In the genomic region with DNA sequence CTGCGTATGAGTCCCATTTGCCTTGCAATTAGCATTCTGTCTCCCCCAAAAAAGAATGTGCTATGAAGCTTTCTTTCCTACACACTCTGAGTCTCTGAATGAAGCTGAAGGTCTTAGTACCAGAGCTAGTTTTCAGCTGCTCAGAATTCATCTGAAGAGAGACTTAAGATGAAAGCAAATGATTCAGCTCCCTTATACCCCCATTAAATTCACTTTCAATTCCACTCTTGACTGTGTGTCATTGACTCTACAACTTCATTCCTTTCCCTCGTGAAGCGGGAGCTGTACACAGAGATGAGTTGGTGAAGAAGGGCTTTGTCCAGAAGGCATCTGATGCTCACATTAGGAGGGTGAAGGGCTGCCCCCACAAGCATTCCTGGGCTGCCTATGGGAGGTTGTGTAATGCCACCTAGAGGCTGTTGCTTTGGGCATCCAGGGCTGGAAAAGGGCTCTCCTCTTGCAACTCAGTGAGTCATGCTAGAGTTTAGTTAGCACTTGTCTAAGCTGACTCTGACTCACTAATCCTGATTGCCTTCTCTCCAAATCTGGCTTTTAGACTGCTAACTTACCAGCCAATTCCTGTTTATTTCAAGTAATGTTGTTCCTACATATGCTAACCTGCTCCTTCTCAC, we compare ENCODE assay signal across 9 cellular contexts. TPM values are rescaled to one million over a fixed set of nuclear protein-coding genes. Genes with fewer than 3 reads are reported as not detected.
DNase-seq lines count a peak whose midpoint lies in the region; ATAC-seq, FAIRE-seq and TF ChIP-seq lines count a peak whose summit lies in the region.
"Had no signal": no experiment of that assay in that cellular context is flagged by ENCODE, and none has a peak within 500 bp of the region (broad histone marks: within the 10 kb centered on the region; RNA-seq: fewer than 3 reads in every experiment).

No MANE protein-coding gene starts in this region.

- CTCF ChIA-PET in K562 (lab: Yijun Ruan, JAX; ENCODE audit: low intra/inter-chr PET ratio), result interaction anchor here (0.6 kb wide), 1 partner anchor 148 kb away, joined by 3 read pairs; no protein-coding TSS in a partner anchor

- peak; percentile 48 to 62; a peak in 3 of 4 replicates for TF ChIP-seq RAD21 in K562 (CRISPR knock-in tag; conservative IDR thresholded peaks at IDR 0.05 in 1 of 2, IDR thresholded peaks at IDR 0.05 in 1 of 2)

- no peaks in the 10 kb centered on the region for H3K27me3 ChIP-seq in K562 (ENCODE audit: control insufficient read depth in 2 of 2, insufficient read depth in 2 of 2, low read length in 2 of 2)

- no peaks in the 10 kb centered on the region for H3K9me3 ChIP-seq in K562 (replicated peaks; ENCODE audit: control insufficient read depth, insufficient read depth, low read depth, low read length)

- no peaks in the 10 kb centered on the region for H3K36me3 ChIP-seq in K562 (ENCODE audit: control insufficient read depth, insufficient read depth, low read length)

- 7% methylated on average over 3 of the region's 3 CpGs for WGBS in K562 (ENCODE audit: insufficient coverage, low coverage, missing lambda C conversion rate)

- H3K4me2 ChIP-seq in K562 (ENCODE audit: insufficient read depth, low read length), result no peak overlapping the region

- no peak for TF ChIP-seq EP300 in K562 (IDR thresholded peaks at IDR 0.05; ENCODE audit: low read length)

- POLR2A ChIA-PET in K562 (lab: Yijun Ruan, JAX), result no interaction called here

- no peak overlapping the region for H3K27ac ChIP-seq in K562 (ENCODE audit: extremely low read depth, low read depth, low read length)

- no TSS peak for BruUV-seq in K562 (replicated peaks; lab: Mats Ljungman, UMichigan)

- no peaks in the 10 kb centered on the region for H3K4me1 ChIP-seq in K562 (replicated peaks in 1 of 2; ENCODE audit: control insufficient read depth in 2 of 2, insufficient read depth in 2 of 2, low read length in 2 of 2)

- peak; percentile 82 for DNase-seq in Daoy (ENCODE audit: low read depth)
- DNase-seq in K562 (ENCODE audit: extremely low read depth in 1 of 4, low spot score in 3 of 4), result peak in 2 of 4 experiments; percentile 7 to 36
- DNase-seq in mucosa of gallbladder (ENCODE audit: low spot score), result peak; percentile 27
- no peak for DNase-seq in SHP77 treated with DMSO at 0.1 percent for 48 hours (lab: John Stamatoyannopoulos, UW)
- no peak for DNase-seq in stimulated activated CD4-positive, alpha-beta T cell treated with anti-CD3 and anti-CD28 coated beads, Interleukin-4, amount 100 ng/mL, for 4 hours
- DNase-seq: activated CD4-positive, alpha-beta T cell treated with anti-CD3 and anti-CD28 coated beads, Interleukin-2, amount 10 ng/mL, durations not matched to agents 24 days and 14 days had no signal

- H3K79me2 ChIP-seq in K562 (ENCODE audit: control insufficient read depth, insufficient read depth, low read length), result no peaks in the 10 kb centered on the region

- TF ChIP-seq POLR2A in K562 (conservative IDR thresholded peaks at IDR 0.05), result no peak

- ATAC-seq in K562 (peak; percentile 80), GM18511 (IDR thresholded peaks at IDR 0.05; ENCODE audit: unreplicated experiment) (no peak), HG02884 (IDR thresholded peaks at IDR 0.05; ENCODE audit: unreplicated experiment) (no peak)

- FAIRE-seq in K562 (lab: Jason Lieb, UNC), result no peak

- intact Hi-C loops in K562 (cut with micrococcal nuclease), result loop anchor here (2.0 kb wide), 2 partner anchors 72 to 162 kb away; no protein-coding TSS in a partner anchor

- H4K20me1 ChIP-seq in K562 (replicated peaks; ENCODE audit: control insufficient read depth, insufficient read depth, low read length), result no peaks in the 10 kb centered on the region

- no peaks in the 10 kb centered on the region for H3K9me1 ChIP-seq in K562 (ENCODE audit: control insufficient read depth, insufficient read depth, low read length)

- H3K9ac ChIP-seq in K562 (ENCODE audit: insufficient read depth in 1 of 2, low read depth in 2 of 2, low read length in 2 of 2), result no peak overlapping the region

- H2AFZ ChIP-seq in K562 (ENCODE audit: low read depth, low read length), result no peak overlapping the region

- TF ChIP-seq CTCF in LNCAP (IDR thresholded peaks at IDR 0.05) (peak; percentile 23; the same call in 1 of the 2 replicates), K562 (IDR thresholded peaks at IDR 0.05 in 2 of 3, conservative IDR thresholded peaks at IDR 0.05 in 1 of 3; ENCODE audit: insufficient read depth in 2 of 3, low read depth in 1 of 3, low read length in 3 of 3) (peak; percentile 16 to 48 (median 34); a peak in 2 of 6 replicates)

- in situ Hi-C loops in K562 (cut with MboI), result no loop called here

- H3K4me3 ChIP-seq in K562, result no peak overlapping the region

RNA-seq across cellular contexts. Expression of a gene that starts 1.8 kb away (rescaled TPM):
- total RNA-seq in Daoy (2014; rRNA removed; shearing (Covaris generic)), result not detected in 2 replicates
- not detected in 2 replicates for total RNA-seq in K562 (2011; cell fraction: chromatin; rRNA removed; ENCODE audit: low replicate concordance)
- not detected in 2 replicates for total RNA-seq in K562 (2011; cell fraction: nucleolus; rRNA removed)
- not detected in 2 replicates for total RNA-seq in K562 (2011; cell fraction: nucleoplasm; rRNA removed)
- not detected in 2 replicates for total RNA-seq in K562 (2014; rRNA removed)
- total RNA-seq in K562 (2014; rRNA removed; fragmentation: Illumina TruSeq; extraction: Trizol), result not detected in 2 replicates
- not detected in 2 replicates for total RNA-seq in K562 (2015; rRNA removed; fragmentation: Illumina TruSeq; extraction: Trizol)
- not detected in 2 replicates for total RNA-seq in K562 (2021)
- polyA plus RNA-seq in K562 (2011; rRNA removed), result not detected in 2 replicates
- polyA plus RNA-seq in K562 (2011; cell fraction: cytosol; rRNA removed), result not detected in 2 replicates
- not detected in 2 replicates for polyA plus RNA-seq in K562 (2011; cell fraction: nucleus; rRNA removed)
- polyA plus RNA-seq in K562 (2012), result not detected in 2 replicates
- polyA plus RNA-seq in K562 (2014; fragmentation: Illumina TruSeq; extraction: Trizol), result not detected in 2 replicates
- not detected for polyA plus RNA-seq in K562 (2014; fragmentation: Nextera tagmentation; extraction: Ambion mirVana)
- not detected in 2 replicates for polyA plus RNA-seq in K562 (2014; rRNA removed)
- polyA minus RNA-seq in K562 (2011; rRNA and poly(A)+ RNA removed), result not detected in 2 replicates
- polyA minus RNA-seq in K562 (2011; cell fraction: cytosol; rRNA and poly(A)+ RNA removed), result not detected in 2 replicates
- not detected in 2 replicates for polyA minus RNA-seq in K562 (2011; cell fraction: nucleus; rRNA and poly(A)+ RNA removed)
- not detected for total RNA-seq in mucosa of gallbladder
- total RNA-seq: activated CD4-positive, alpha-beta T cell treated with anti-CD3 and anti-CD28 coated beads, Interleukin-2, amount 10 ng/mL, durations not matched to agents 24 days and 14 days had no signal

RNA-seq across cellular contexts. Expression of a gene that starts 8.1 kb away (rescaled TPM):
- not detected in 2 replicates for total RNA-seq in Daoy (2014; rRNA removed; shearing (Covaris generic))
- total RNA-seq in K562 (2011; cell fraction: chromatin; rRNA removed; ENCODE audit: low replicate concordance), result not detected in 2 replicates
- 0.83 and 1.4 TPM in 2 replicates for total RNA-seq in K562 (2011; cell fraction: nucleolus; rRNA removed)
- total RNA-seq in K562 (2011; cell fraction: nucleoplasm; rRNA removed), result 2.1 TPM in 1 of 2 replicates, not detected in the other
- total RNA-seq in K562 (2014; rRNA removed) (0.91 and 3.1 TPM in 2 replicates), K562 (2014; rRNA removed; fragmentation: Illumina TruSeq; extraction: Trizol) (1.7 and 1.9 TPM in 2 replicates), K562 (2015; rRNA removed; fragmentation: Illumina TruSeq; extraction: Trizol) (1.1 and 1.2 TPM in 2 replicates), K562 (2021) (2.7 and 3.9 TPM in 2 replicates), mucosa of gallbladder (not detected)
- polyA plus RNA-seq in K562 (2011; rRNA removed) (0.41 TPM in 1 of 2 replicates, not detected in the other), K562 (2014; fragmentation: Illumina TruSeq; extraction: Trizol) (4.1 and 4.9 TPM in 2 replicates), K562 (2014; fragmentation: Nextera tagmentation; extraction: Ambion mirVana) (1 to 10 TPM; 4.1 to 5.1 TPM), K562 (2014; rRNA removed) (2.6 and 4.0 TPM in 2 replicates)
- 0.27 and 1.3 TPM in 2 replicates for polyA plus RNA-seq in K562 (2011; cell fraction: cytosol; rRNA removed)
- polyA plus RNA-seq in K562 (2011; cell fraction: nucleus; rRNA removed), result 0.23 TPM in 1 of 2 replicates, not detected in the other
- 11.1 and 339 TPM in 2 replicates for polyA plus RNA-seq in K562 (2012)
- polyA minus RNA-seq in K562 (2011; rRNA and poly(A)+ RNA removed), result 0.60 and 0.87 TPM in 2 replicates
- not detected in 2 replicates for polyA minus RNA-seq in K562 (2011; cell fraction: cytosol; rRNA and poly(A)+ RNA removed)
- 0.40 TPM in 1 of 2 replicates, not detected in the other for polyA minus RNA-seq in K562 (2011; cell fraction: nucleus; rRNA and poly(A)+ RNA removed)
- total RNA-seq: activated CD4-positive, alpha-beta T cell treated with anti-CD3 and anti-CD28 coated beads, Interleukin-2, amount 10 ng/mL, durations not matched to agents 24 days and 14 days had no signal

RNA-seq across cellular contexts. Expression of a gene that starts 24.5 kb away (rescaled TPM):
- not detected in 2 replicates for total RNA-seq in Daoy (2014; rRNA removed; shearing (Covaris generic))
- total RNA-seq in K562 (2011; cell fraction: chromatin; rRNA removed; ENCODE audit: low replicate concordance), result not detected in 2 replicates
- total RNA-seq in K562 (2011; cell fraction: nucleolus; rRNA removed), result not detected in 2 replicates
- total RNA-seq in K562 (2011; cell fraction: nucleoplasm; rRNA removed), result not detected in 2 replicates
- total RNA-seq in K562 (2014; rRNA removed) (not detected in 2 replicates), K562 (2014; rRNA removed; fragmentation: Illumina TruSeq; extraction: Trizol) (not detected in 2 replicates), K562 (2015; rRNA removed; fragmentation: Illumina TruSeq; extraction: Trizol) (not detected in 2 replicates), K562 (2021) (not detected in 2 replicates), mucosa of gallbladder (not detected)
- polyA plus RNA-seq in K562 (2011; rRNA removed) (not detected in 2 replicates), K562 (2014; fragmentation: Illumina TruSeq; extraction: Trizol) (not detected in 2 replicates), K562 (2014; fragmentation: Nextera tagmentation; extraction: Ambion mirVana) (under 1 TPM in 1 of 2 experiments, not detected in 1; 0.17 TPM), K562 (2014; rRNA removed) (not detected in 2 replicates)
- not detected in 2 replicates for polyA plus RNA-seq in K562 (2011; cell fraction: cytosol; rRNA removed)
- polyA plus RNA-seq in K562 (2011; cell fraction: nucleus; rRNA removed), result not detected in 2 replicates
- 0.27 and 0.47 TPM in 2 replicates for polyA plus RNA-seq in K562 (2012)
- not detected in 2 replicates for polyA minus RNA-seq in K562 (2011; rRNA and poly(A)+ RNA removed)
- polyA minus RNA-seq in K562 (2011; cell fraction: cytosol; rRNA and poly(A)+ RNA removed), result not detected in 2 replicates
- polyA minus RNA-seq in K562 (2011; cell fraction: nucleus; rRNA and poly(A)+ RNA removed), result not detected in 2 replicates
- total RNA-seq: activated CD4-positive, alpha-beta T cell treated with anti-CD3 and anti-CD28 coated beads, Interleukin-2, amount 10 ng/mL, durations not matched to agents 24 days and 14 days had no signal

RNA-seq across cellular contexts. Expression of a gene that starts 31.2 kb away (rescaled TPM):
- not detected in 2 replicates for total RNA-seq in Daoy (2014; rRNA removed; shearing (Covaris generic))
- total RNA-seq in K562 (2011; cell fraction: chromatin; rRNA removed; ENCODE audit: low replicate concordance), result not detected in 2 replicates
- total RNA-seq in K562 (2011; cell fraction: nucleolus; rRNA removed), result not detected in 2 replicates
- not detected in 2 replicates for total RNA-seq in K562 (2011; cell fraction: nucleoplasm; rRNA removed)
- total RNA-seq in K562 (2014; rRNA removed) (not detected in 2 replicates), K562 (2014; rRNA removed; fragmentation: Illumina TruSeq; extraction: Trizol) (not detected in 2 replicates), K562 (2015; rRNA removed; fragmentation: Illumina TruSeq; extraction: Trizol) (not detected in 2 replicates), K562 (2021) (not detected in 2 replicates), mucosa of gallbladder (42.5 TPM)
- polyA plus RNA-seq in K562 (2011; rRNA removed) (not detected in 2 replicates), K562 (2014; fragmentation: Illumina TruSeq; extraction: Trizol) (not detected in 2 replicates), K562 (2014; fragmentation: Nextera tagmentation; extraction: Ambion mirVana) (not detected), K562 (2014; rRNA removed) (not detected in 2 replicates)
- 0.09 TPM in 1 of 2 replicates, not detected in the other for polyA plus RNA-seq in K562 (2011; cell fraction: cytosol; rRNA removed)
- not detected in 2 replicates for polyA plus RNA-seq in K562 (2011; cell fraction: nucleus; rRNA removed)
- polyA plus RNA-seq in K562 (2012), result 0.11 TPM in 1 of 2 replicates, not detected in the other
- polyA minus RNA-seq in K562 (2011; rRNA and poly(A)+ RNA removed), result not detected in 2 replicates
- polyA minus RNA-seq in K562 (2011; cell fraction: cytosol; rRNA and poly(A)+ RNA removed), result not detected in 2 replicates
- polyA minus RNA-seq in K562 (2011; cell fraction: nucleus; rRNA and poly(A)+ RNA removed), result not detected in 2 replicates
- total RNA-seq: activated CD4-positive, alpha-beta T cell treated with anti-CD3 and anti-CD28 coated beads, Interleukin-2, amount 10 ng/mL, durations not matched to agents 24 days and 14 days had no signal

RNA-seq across cellular contexts. Expression of a gene that starts 38.6 kb away (rescaled TPM):
- not detected in 2 replicates for total RNA-seq in Daoy (2014; rRNA removed; shearing (Covaris generic))
- total RNA-seq in K562 (2011; cell fraction: chromatin; rRNA removed; ENCODE audit: low replicate concordance), result not detected in 2 replicates
- total RNA-seq in K562 (2011; cell fraction: nucleolus; rRNA removed), result not detected in 2 replicates
- total RNA-seq in K562 (2011; cell fraction: nucleoplasm; rRNA removed), result not detected in 2 replicates
- total RNA-seq in K562 (2014; rRNA removed), result not detected in 2 replicates
- total RNA-seq in K562 (2014; rRNA removed; fragmentation: Illumina TruSeq; extraction: Trizol), result not detected in 2 replicates
- not detected in 2 replicates for total RNA-seq in K562 (2015; rRNA removed; fragmentation: Illumina TruSeq; extraction: Trizol)
- total RNA-seq in K562 (2021), result not detected in 2 replicates
- not detected in 2 replicates for polyA plus RNA-seq in K562 (2011; rRNA removed)
- not detected in 2 replicates for polyA plus RNA-seq in K562 (2011; cell fraction: cytosol; rRNA removed)
- polyA plus RNA-seq in K562 (2011; cell fraction: nucleus; rRNA removed), result not detected in 2 replicates
- polyA plus RNA-seq in K562 (2012), result not detected in 2 replicates
- not detected in 2 replicates for polyA plus RNA-seq in K562 (2014; fragmentation: Illumina TruSeq; extraction: Trizol)
- polyA plus RNA-seq in K562 (2014; fragmentation: Nextera tagmentation; extraction: Ambion mirVana), result not detected
- polyA plus RNA-seq in K562 (2014; rRNA removed), result not detected in 2 replicates
- polyA minus RNA-seq in K562 (2011; rRNA and poly(A)+ RNA removed), result not detected in 2 replicates
- polyA minus RNA-seq in K562 (2011; cell fraction: cytosol; rRNA and poly(A)+ RNA removed), result not detected in 2 replicates
- polyA minus RNA-seq in K562 (2011; cell fraction: nucleus; rRNA and poly(A)+ RNA removed), result not detected in 2 replicates
- not detected for total RNA-seq in mucosa of gallbladder
- total RNA-seq: activated CD4-positive, alpha-beta T cell treated with anti-CD3 and anti-CD28 coated beads, Interleukin-2, amount 10 ng/mL, durations not matched to agents 24 days and 14 days had no signal

Comparison
In these comparisons a context has a peak if more than half of its experiments do, and no peak if none do; other contexts are left out.
1. DNase-seq: peak in Daoy (single experiment) and mucosa of gallbladder (single experiment); none in SHP77 treated with DMSO at 0.1 percent for 48 hours (single experiment) and stimulated activated CD4-positive, alpha-beta T cell treated with anti-CD3 and anti-CD28 coated beads, Interleukin-4, amount 100 ng/mL, for 4 hours (0 of 2).